Comparison of ENCODE assay signal across 8 cellular contexts in genomic region chr9:25677301-25678146, GRCh38. TPM values are rescaled to one million over a fixed set of nuclear protein-coding genes. Genes with fewer than 3 reads are reported as not detected.
DNase-seq lines count a peak whose midpoint lies in the region; ATAC-seq lines count a peak whose summit lies in the region.

No MANE protein-coding gene starts in this region.

- no peaks in the 10 kb centered on the region for H3K36me3 ChIP-seq in muscle layer of colon (ENCODE audit: insufficient read depth, low read length)

- peak overlapping the region; percentile 77 to 93 for H3K4me3 ChIP-seq in muscle layer of colon (ENCODE audit: low read depth in 1 of 2, low read length in 2 of 2)

- DNase-seq in AG20443 (ENCODE audit: low spot score) (peak; percentile 93), M059J (ENCODE audit: low read depth) (peak; percentile 89), fibroblast of peridontal ligament (ENCODE audit: extremely low read depth) (peak; percentile 33), ureter (ENCODE audit: low spot score) (peak; percentile 88), SIG-M5 (lab: John Stamatoyannopoulos, UW) (no peak)
- DNase-seq in activated CD4-positive, alpha-beta T cell treated with anti-CD3 and anti-CD28 coated beads, Interleukin-2, amount 50 U/mL, for 48 hours, result peak; percentile 2 to 3

- H3K4me1 ChIP-seq in muscle layer of colon (ENCODE audit: insufficient read depth, low read length), result peaks cover 10% of the 10 kb centered on the region

- no peaks in the 10 kb centered on the region for H3K27me3 ChIP-seq in muscle layer of colon (ENCODE audit: control insufficient read depth in 1 of 2, insufficient read depth in 2 of 2, low read length in 2 of 2)

- peak overlapping the region; percentile 69 for H3K9ac ChIP-seq in muscle layer of colon (ENCODE audit: low read length)

- H3K9me3 ChIP-seq in muscle layer of colon (ENCODE audit: low read length), result no peaks in the 10 kb centered on the region

- ATAC-seq in GM19351 (IDR thresholded peaks at IDR 0.05; ENCODE audit: unreplicated experiment), result peak; percentile 73

- peak overlapping the region; percentile 95 for H3K27ac ChIP-seq in muscle layer of colon (ENCODE audit: low read depth, low read length)

RNA-seq across cellular contexts. Expression of gene TUSC1, which starts 0.7 kb away (rescaled TPM):
- 29.0 and 41.1 TPM in 2 replicates for total RNA-seq in M059J (2014; rRNA removed; shearing (Covaris generic))
- total RNA-seq in ureter, result 13.3 TPM
